In the genomic region with DNA sequence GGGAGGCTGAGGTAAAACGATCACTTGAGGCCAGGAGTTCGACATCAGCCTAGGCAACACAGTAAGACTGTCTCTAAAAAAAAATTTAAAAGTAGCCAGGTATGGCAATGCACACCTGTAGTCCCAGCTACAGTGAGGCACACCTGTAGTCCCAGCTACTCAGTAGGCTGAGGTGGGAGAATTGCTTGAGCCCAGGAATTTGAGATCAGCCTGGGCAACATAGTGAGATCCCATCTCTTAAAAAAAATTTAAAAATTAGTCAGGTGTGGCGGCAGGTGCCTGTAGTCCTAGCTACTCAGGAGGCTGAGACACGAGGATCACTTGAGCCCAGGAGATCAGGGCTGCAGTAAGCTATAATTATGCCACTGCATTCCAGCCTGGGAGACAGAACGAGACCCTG, we compare ENCODE assay signal across 17 cellular contexts.
"Had no signal": no experiment of that assay in that cellular context is flagged by ENCODE, and none has a peak within 500 bp of the region (broad histone marks: within the 10 kb centered on the region; RNA-seq: fewer than 3 reads in every experiment).

No MANE protein-coding gene starts in this region.

- H3K27me3 Mint-ChIP-seq: stimulated activated naive CD8-positive, alpha-beta T cell treated with anti-CD3 and anti-CD28 coated beads, Interleukin-15, Interleukin-2, amounts not matched to agents 100 ng/mL and 50 ng/mL, for 24 hours had no signal

- DNase-seq: cortex of kidney; dorsolateral prefrontal cortex; effector CD8-positive, alpha-beta T cell; gastrocnemius medialis; heart right ventricle; hypothalamus; mammary epithelial cell; nephron progenitor cell; ovary; small intestine; stimulated activated CD4-positive, alpha-beta T cell treated with anti-CD3 and anti-CD28 coated beads, Interleukin-12 subunit alpha, Interleukin-12 subunit beta, amount 100 ng/mL, for 4 hours; tibial artery; upper lobe of right lung had no signal

- H3K27ac Mint-ChIP-seq: nephron progenitor cell had no signal

- H3K4me3 Mint-ChIP-seq: nephron progenitor cell; stimulated activated naive CD8-positive, alpha-beta T cell treated with anti-CD3 and anti-CD28 coated beads, Interleukin-15, Interleukin-2, amounts not matched to agents 100 ng/mL and 50 ng/mL, for 24 hours had no signal

- H3K36me3 ChIP-seq: ovary had no signal

- H3K9me3 Mint-ChIP-seq: nephron progenitor cell; stimulated activated naive CD8-positive, alpha-beta T cell treated with anti-CD3 and anti-CD28 coated beads, Interleukin-15, Interleukin-2, amounts not matched to agents 100 ng/mL and 50 ng/mL, for 24 hours had no signal

- H3K27ac ChIP-seq: dorsolateral prefrontal cortex, gastrocnemius medialis, heart right ventricle, ovary, right atrium auricular region, tibial artery, upper lobe of right lung, vagina had no signal

- ATAC-seq: gastrocnemius medialis, heart right ventricle, left lobe of liver, upper lobe of right lung had no signal

- H3K4me3 ChIP-seq: dorsolateral prefrontal cortex, gastrocnemius medialis, heart right ventricle, ovary, right atrium auricular region, tibial artery, upper lobe of right lung, vagina had no signal

- H3K9me3 ChIP-seq: gastrocnemius medialis, heart right ventricle, ovary, right atrium auricular region, tibial artery, upper lobe of right lung, vagina had no signal

- H3K27me3 ChIP-seq: dorsolateral prefrontal cortex, gastrocnemius medialis, heart right ventricle, ovary, right atrium auricular region, tibial artery, upper lobe of right lung, vagina had no signal
